In genomic region chr1:21292991-21293536, GRCh38 we compare ENCODE assay signal across 8 cellular contexts. TPM values are rescaled to one million over a fixed set of nuclear protein-coding genes. Genes with fewer than 3 reads are reported as not detected.
DNase-seq lines count a peak whose midpoint lies in the region; ATAC-seq and TF ChIP-seq lines count a peak whose summit lies in the region.

No MANE protein-coding gene starts in this region.

- H3K4me3 ChIP-seq in CD8-positive, alpha-beta T cell (ENCODE audit: low read depth, low read length), result peak overlapping the region; percentile 86
- H3K4me3 ChIP-seq in coronary artery, result no peak overlapping the region

- POLR2A ChIA-PET in CD8-positive, alpha-beta T cell (lab: Charles Lee), result interaction anchor here (1.3 to 5.0 kb wide), 11 partner anchors 13 to 52 kb away, joined by 4 to 62 read pairs (median 14); no protein-coding TSS in a partner anchor

- H3K36me3 ChIP-seq in CD8-positive, alpha-beta T cell (ENCODE audit: insufficient read depth, low read length), result no peaks in the 10 kb centered on the region

- H3K4me1 Mint-ChIP-seq in CD8-positive, alpha-beta T cell (ENCODE audit: low read depth), result peaks cover 78% of the 10 kb centered on the region

- CTCF ChIA-PET in CD8-positive, alpha-beta T cell (lab: Charles Lee), result interaction anchor here (0.8 to 5.2 kb wide), 9 partner anchors 22 to 75 kb away, joined by 3 to 34 read pairs (median 9); no protein-coding TSS in a partner anchor

- H3K9me3 Mint-ChIP-seq in CD8-positive, alpha-beta T cell, result no peaks in the 10 kb centered on the region

- H3K36me3 Mint-ChIP-seq in CD8-positive, alpha-beta T cell, result peaks cover 5% of the 10 kb centered on the region

- peaks cover 78% of the 10 kb centered on the region for H3K4me1 ChIP-seq in CD8-positive, alpha-beta T cell (ENCODE audit: insufficient read depth, low read length)

- intact Hi-C loops in CD8-positive, alpha-beta T cell (cut with DNase I, micrococcal nuclease), result loop anchor here in 1 of 2 experiments (1.0 to 5.0 kb wide), 2 partner anchors 52 to 786 kb away; partner anchors contain the start of gene MUL1

- H3K27ac Mint-ChIP-seq in CD8-positive, alpha-beta T cell, result peak overlapping the region; percentile 98

- peak overlapping the region; percentile 86 for H3K4me3 Mint-ChIP-seq in CD8-positive, alpha-beta T cell

- ATAC-seq in CD8-positive, alpha-beta T cell, result peak; percentile 7
- ATAC-seq in GM21528 (IDR thresholded peaks at IDR 0.05; ENCODE audit: low FRiP score, unreplicated experiment), result peak; percentile 35

- no peaks in the 10 kb centered on the region for H3K27me3 Mint-ChIP-seq in CD8-positive, alpha-beta T cell (ENCODE audit: low read depth)

- no peaks in the 10 kb centered on the region for H3K9me3 ChIP-seq in CD8-positive, alpha-beta T cell (ENCODE audit: low read length)

- H3K27ac ChIP-seq in CD8-positive, alpha-beta T cell (ENCODE audit: low read depth, low read length), result peak overlapping the region; percentile 94
- peak overlapping the region; percentile 19 to 76 for H3K27ac ChIP-seq in coronary artery

- no peak for TF ChIP-seq CTCF in CD8-positive, alpha-beta T cell (IDR thresholded peaks at IDR 0.05)
- no peak for TF ChIP-seq CTCF in coronary artery (IDR thresholded peaks at IDR 0.05)

- no peaks in the 10 kb centered on the region for H3K27me3 ChIP-seq in CD8-positive, alpha-beta T cell (ENCODE audit: insufficient read depth, low read length)

- DNase-seq in CD8-positive, alpha-beta T cell, result peak in 3 of 7 experiments; percentile 45 to 56 (median 50)
- DNase-seq in RPMI8226 (peak; percentile 84), coronary artery (ENCODE audit: low spot score) (no peak), SKM-1 (lab: John Stamatoyannopoulos, UW; ENCODE audit: unreplicated experiment) (no peak), cerebellar cortex (ENCODE audit: low spot score) (no peak), NCI-H1694 (lab: John Stamatoyannopoulos, UW) (no peak)
- DNase-seq in stimulated activated CD4-positive, alpha-beta T cell treated with anti-CD3 and anti-CD28 coated beads, Interleukin-1b, Interleukin-23, amount 100 ng/mL, for 4 hours (ENCODE audit: low read depth in 2 of 2), result peak; percentile 27 to 42

RNA-seq across cellular contexts. Expression of gene ECE1, which starts 2.8 kb away (rescaled TPM):
- 10 to 100 TPM; 55.0 to 56.0 TPM for total RNA-seq in CD8-positive, alpha-beta T cell

Comparison
In these comparisons a context has a peak if more than half of its experiments do, and no peak if none do; other contexts are left out.
1. DNase-seq: peak in RPMI8226 (single experiment) and stimulated activated CD4-positive, alpha-beta T cell treated with anti-CD3 and anti-CD28 coated beads, Interleukin-1b, Interleukin-23, amount 100 ng/mL, for 4 hours (2 of 2); none in coronary artery (single experiment), SKM-1 (single experiment), cerebellar cortex (single experiment) and NCI-H1694 (single experiment).